ENCODE assay signal across 24 cellular contexts in genomic region chr20:58518387-58518786, GRCh38. TPM values are rescaled to one million over a fixed set of nuclear protein-coding genes. Genes with fewer than 3 reads are reported as not detected.
"Had no signal": no experiment of that assay in that cellular context is flagged by ENCODE, and none has a peak within 500 bp of the region (broad histone marks: within the 10 kb centered on the region; RNA-seq: fewer than 3 reads in every experiment).

No MANE protein-coding gene starts in this region.

- H3K27ac Mint-ChIP-seq: immature natural killer cell; naive B cell; natural killer cell; stimulated activated naive B cell treated with anti-CD40 and anti-IgM and Interleukin-4, amounts not matched to agents 10 μg/mL and 1 μg/mL and 100 μg/mL, for 72 hours had no signal

- H3K27me3 ChIP-seq: vagina had no signal

- H3K36me3 Mint-ChIP-seq: immature natural killer cell; naive B cell; natural killer cell; stimulated activated naive B cell treated with anti-CD40 and anti-IgM and Interleukin-4, amounts not matched to agents 10 μg/mL and 1 μg/mL and 100 μg/mL, for 72 hours had no signal

- H3K4me3 Mint-ChIP-seq: immature natural killer cell; naive B cell; natural killer cell; stimulated activated naive B cell treated with anti-CD40 and anti-IgM and Interleukin-4, amounts not matched to agents 10 μg/mL and 1 μg/mL and 100 μg/mL, for 72 hours had no signal

- H3K4me1 Mint-ChIP-seq: immature natural killer cell, natural killer cell had no signal

- H3K27ac ChIP-seq: left lung, lower lobe of right lung, parathyroid adenoma, psoas muscle, right lobe of liver, stomach, thoracic aorta, tibial artery, vagina had no signal

- ATAC-seq: left lung; lower lobe of right lung; natural killer cell; psoas muscle; right lobe of liver; stimulated activated naive B cell treated with anti-CD40 and anti-IgM and Interleukin-4, amounts not matched to agents 10 μg/mL and 1 μg/mL and 100 μg/mL, for 72 hours; stimulated activated naive CD8-positive, alpha-beta T cell treated with anti-CD3 and anti-CD28 coated beads, Interleukin-15, Interleukin-2, amounts not matched to agents 100 U/mL and 50 U/mL, for 24 hours had no signal

- DNase-seq: hippocampal formation; immature natural killer cell; left lung; lower lobe of right lung; mammary epithelial cell; mesenchymal stem cell; naive B cell; natural killer cell; psoas muscle; right lobe of liver; stimulated activated CD4-positive, alpha-beta T cell treated with anti-CD3 and anti-CD28 coated beads, Interleukin-12 subunit alpha, Interleukin-12 subunit beta, amount 100 ng/mL, for 4 hours; stimulated activated CD4-positive, alpha-beta T cell treated with anti-CD3 and anti-CD28 coated beads, Interleukin-15, amount 100 ng/mL, for 24 hours; stimulated activated CD4-positive, alpha-beta T cell treated with anti-CD3 and anti-CD28 coated beads, Interleukin-2, amount 100 ng/mL, for 24 hours; stimulated activated CD4-positive, alpha-beta T cell treated with anti-CD3 and anti-CD28 coated beads, Interleukin-4, amount 100 ng/mL, for 1 hour; stimulated activated naive B cell treated with anti-CD40 and anti-IgM and Interleukin-4, amounts not matched to agents 10 μg/mL and 1 μg/mL and 100 μg/mL, for 72 hours; stimulated activated naive CD8-positive, alpha-beta T cell treated with anti-CD3 and anti-CD28 coated beads, Interleukin-15, Interleukin-2, amounts not matched to agents 100 U/mL and 50 U/mL, for 24 hours; stomach; tibial artery; trophoblast cell had no signal

- H3K9me3 ChIP-seq: left lung, lower lobe of right lung, psoas muscle, right lobe of liver, stomach, thoracic aorta, tibial artery, vagina had no signal

- H3K4me1 ChIP-seq: left lung, lower lobe of right lung, parathyroid adenoma, psoas muscle, right lobe of liver had no signal

- H3K9me3 Mint-ChIP-seq: immature natural killer cell, natural killer cell had no signal

- H3K36me3 ChIP-seq: left lung, lower lobe of right lung, right lobe of liver, stomach, thoracic aorta, tibial artery, vagina had no signal

- H3K4me3 ChIP-seq: left lung, lower lobe of right lung, psoas muscle, right lobe of liver, stomach, thoracic aorta, tibial artery, vagina had no signal

RNA-seq across cellular contexts. Expression of gene APCDD1L, which starts 3.2 kb away (rescaled TPM):
- total RNA-seq: liver, lower lobe of right lung, mononuclear cell, natural killer cell had no signal
